In genomic region chr17:31391496-31391949, GRCh38 we compare ENCODE assay signal across 9 cellular contexts. TPM values are rescaled to one million over a fixed set of nuclear protein-coding genes. Genes with fewer than 3 reads are reported as not detected.
DNase-seq lines count a peak whose midpoint lies in the region; ATAC-seq and TF ChIP-seq lines count a peak whose summit lies in the region.
"Had no signal": no experiment of that assay in that cellular context is flagged by ENCODE, and none has a peak within 500 bp of the region (broad histone marks: within the 10 kb centered on the region; RNA-seq: fewer than 3 reads in every experiment).

Gene RAB11FIP4 (plus strand): TSS chr17:31391675. CDS start chr17:31391853, 178 bp downstream.

- no peaks in the 10 kb centered on the region for H3K9me3 ChIP-seq in colonic mucosa
- no peaks in the 10 kb centered on the region for H3K9me3 ChIP-seq in upper lobe of right lung

- no peak within 1 kb of the TSS for H3K23ac ChIP-seq in mesendoderm (ENCODE audit: low read length)

- peak within 1 kb of the TSS; percentile 47 for H3K4me2 ChIP-seq in mesendoderm (ENCODE audit: low read length)
- H3K4me2 ChIP-seq: KMS-11 had no signal

- H3K79me2 ChIP-seq in mesendoderm (ENCODE audit: control insufficient read depth, insufficient read depth, low read length) = no peaks in the 10 kb centered on the region

- no peak within 1 kb of the TSS for H3K9ac ChIP-seq in colonic mucosa (ENCODE audit: low read depth in 2 of 2, low read length in 2 of 2)
- H3K9ac ChIP-seq in mesendoderm (ENCODE audit: low read length) = peak within 1 kb of the TSS; percentile 23
- H3K9ac ChIP-seq: KMS-11 had no signal

- H3K4me1 ChIP-seq in colonic mucosa = no peaks in the 10 kb centered on the region
- H3K4me1 ChIP-seq in mesendoderm (ENCODE audit: control insufficient read depth, low read depth, low read length) = no peaks in the 10 kb centered on the region
- no peaks in the 10 kb centered on the region for H3K4me1 ChIP-seq in upper lobe of right lung

- no peak within 1 kb of the TSS for H2BK15ac ChIP-seq in mesendoderm (replicated peaks; ENCODE audit: low read depth)

- H3K4me3 ChIP-seq in colonic mucosa (peak within 1 kb of the TSS; percentile 30), mesendoderm (ENCODE audit: low read length) (peak within 1 kb of the TSS; percentile 18), upper lobe of right lung (peak within 1 kb of the TSS; percentile 39)

- peak within 1 kb of the TSS; percentile 39 for H3K56ac ChIP-seq in mesendoderm (ENCODE audit: low read length)

- no CpG with 5 or more reads among the region's 69 CpGs for WGBS in mesendoderm (ENCODE audit: extremely low coverage, insufficient coverage, low lambda C conversion rate)

- H2BK120ac ChIP-seq in mesendoderm (ENCODE audit: low read depth, low read length) = no peak within 1 kb of the TSS

- TF ChIP-seq CTCF in colonic mucosa (IDR thresholded peaks at IDR 0.05) (no peak), upper lobe of right lung (IDR thresholded peaks at IDR 0.05) (no peak)

- ATAC-seq in upper lobe of right lung = peak; percentile 31
- no peak for ATAC-seq in GM18861 (IDR thresholded peaks at IDR 0.05; ENCODE audit: unreplicated experiment)

- no peak within 1 kb of the TSS for H3K4ac ChIP-seq in mesendoderm (ENCODE audit: low read depth, low read length)

- H3K27me3 ChIP-seq in colonic mucosa = peaks cover 33% of the 10 kb centered on the region
- H3K27me3 ChIP-seq in mesendoderm (ENCODE audit: insufficient read depth, low read length, poor library complexity) = peaks cover 2% of the 10 kb centered on the region
- H3K27me3 ChIP-seq in upper lobe of right lung = peaks cover 58% of the 10 kb centered on the region

- intact Hi-C loops in colonic mucosa (cut with DNase I) = no loop called here
- intact Hi-C loops in upper lobe of right lung (cut with DNase I) = no loop called here

- no peak within 1 kb of the TSS for H2AK5ac ChIP-seq in mesendoderm (ENCODE audit: low read length)

- H4K8ac ChIP-seq in mesendoderm (ENCODE audit: low read depth, low read length) = no peak within 1 kb of the TSS

- H3K79me1 ChIP-seq in mesendoderm (ENCODE audit: low read length) = no peaks in the 10 kb centered on the region

- H4K5ac ChIP-seq in mesendoderm (ENCODE audit: low read length) = no peak within 1 kb of the TSS

- H2BK5ac ChIP-seq in mesendoderm (ENCODE audit: low read length) = no peak within 1 kb of the TSS

- H3K36me3 ChIP-seq in colonic mucosa = no peaks in the 10 kb centered on the region
- H3K36me3 ChIP-seq in mesendoderm (ENCODE audit: control insufficient read depth, insufficient read depth, low read length) = no peaks in the 10 kb centered on the region
- H3K36me3 ChIP-seq in upper lobe of right lung = no peaks in the 10 kb centered on the region

- no peak within 1 kb of the TSS for H3K18ac ChIP-seq in mesendoderm (ENCODE audit: low read length)

- peak; percentile 27 for DNase-seq in DMS79 treated with DMSO at 0.1 percent for 48 hours (lab: John Stamatoyannopoulos, UW)
- peak; percentile 85 for DNase-seq in NCI-H69 (lab: John Stamatoyannopoulos, UW)
- DNase-seq in colonic mucosa = no peak
- peak; percentile 47 for DNase-seq in mesendoderm
- DNase-seq in upper lobe of right lung = no peak
- no peak for DNase-seq in HUDEP-2 (lab: John Stamatoyannopoulos, UW; ENCODE audit: unreplicated experiment in 76 of 76)
- no peak for DNase-seq in NAMALWA (ENCODE audit: low spot score)

- H3K27ac ChIP-seq in colonic mucosa (no peak within 1 kb of the TSS), mesendoderm (ENCODE audit: low read depth, low read length) (no peak within 1 kb of the TSS), upper lobe of right lung (no peak within 1 kb of the TSS)
- H3K27ac ChIP-seq: KMS-11 had no signal

RNA-seq across cellular contexts. Expression of gene RAB11FIP4, which starts in this region (rescaled TPM):
- total RNA-seq in colonic mucosa (10 to 100 TPM; 41.5 to 46.0 TPM), upper lobe of right lung (13.5 TPM)
- polyA plus RNA-seq in mesendoderm (2013, experiment 1 of 2) = 15.0 TPM
- polyA plus RNA-seq in mesendoderm (2013, experiment 2 of 2) = 14.8 TPM

Comparison
In these comparisons a context has a peak if more than half of its experiments do, and no peak if none do; other contexts are left out.
1. DNase-seq: peak in DMS79 treated with DMSO at 0.1 percent for 48 hours (single experiment), NCI-H69 (single experiment) and mesendoderm (single experiment); none in colonic mucosa (single experiment), upper lobe of right lung (single experiment), HUDEP-2 (0 of 76) and NAMALWA (single experiment).
2. Peak in every context shown above with its lines, with median percentiles within 50 percentile points of each other: H3K4me3 ChIP-seq.